In the genomic region with DNA sequence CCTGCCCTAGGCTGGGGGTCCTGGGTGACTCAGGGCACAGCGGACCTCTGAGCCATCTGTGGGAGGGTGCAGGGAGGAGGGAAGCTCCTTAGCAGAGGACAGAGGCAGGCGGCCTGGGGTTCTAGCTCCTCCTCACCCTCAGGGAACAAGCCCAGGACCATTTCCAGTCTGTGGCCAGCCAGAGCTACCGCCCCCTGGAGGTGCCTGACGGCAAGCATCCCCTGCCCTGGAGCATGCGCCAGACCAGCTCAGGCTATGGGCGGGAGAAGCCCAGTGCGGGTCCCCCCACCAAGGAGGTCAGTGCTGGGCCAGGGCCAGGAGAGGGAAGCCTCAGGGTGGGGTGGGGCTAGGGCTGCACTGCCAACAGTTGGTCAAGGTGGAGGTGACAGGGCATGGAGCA, we compare ENCODE assay signal across 9 cellular contexts. TPM values are rescaled to one million over a fixed set of nuclear protein-coding genes. Genes with fewer than 3 reads are reported as not detected.
DNase-seq lines count a peak whose midpoint lies in the region; ATAC-seq and TF ChIP-seq lines count a peak whose summit lies in the region.
"Had no signal": no experiment of that assay in that cellular context is flagged by ENCODE, and none has a peak within 500 bp of the region (broad histone marks: within the 10 kb centered on the region; RNA-seq: fewer than 3 reads in every experiment).

No MANE protein-coding gene starts in this region.

- H3K36me3 ChIP-seq in DND-41 (ENCODE audit: insufficient read depth, low read length), result no peaks in the 10 kb centered on the region
- H3K36me3 ChIP-seq in body of pancreas (replicated peaks in 1 of 2; ENCODE audit: insufficient read depth in 1 of 2, low read depth in 2 of 2), result no peaks in the 10 kb centered on the region
- H3K36me3 ChIP-seq in osteoblast (ENCODE audit: insufficient read depth, low read length), result no peaks in the 10 kb centered on the region

- ATAC-seq in DND-41 (ENCODE audit: insufficient read depth, low read depth) (peak; percentile 51; the same call in 2 of the 3 replicates), body of pancreas (peak; percentile 46), GM18517 (IDR thresholded peaks at IDR 0.05; ENCODE audit: unreplicated experiment) (no peak)

- H3K79me2 ChIP-seq in DND-41 (ENCODE audit: insufficient read depth, low read length), result no peaks in the 10 kb centered on the region
- no peaks in the 10 kb centered on the region for H3K79me2 ChIP-seq in osteoblast (ENCODE audit: insufficient read depth, low read length)

- H2AFZ ChIP-seq in DND-41 (ENCODE audit: low read depth, low read length) (no peak overlapping the region), osteoblast (ENCODE audit: low read length) (no peak overlapping the region)

- DNase-seq in DND-41, result peak; percentile 15
- peak; percentile 52 for DNase-seq in NB4 (ENCODE audit: low read depth)
- DNase-seq in body of pancreas, result peak in 2 of 4 donors; percentile 27 to 31
- peak; percentile 95 for DNase-seq in osteoblast (ENCODE audit: insufficient read length, low spot score, missing footprints)
- no peak for DNase-seq in NCI-H1092 (lab: John Stamatoyannopoulos, UW)
- no peak for DNase-seq in DMS114 treated with DMSO at 0.1 percent for 48 hours (lab: John Stamatoyannopoulos, UW; ENCODE audit: unreplicated experiment)
- DNase-seq in kidney tubule cell (ENCODE audit: low spot score), result no peak

- TF ChIP-seq POLR2A in NB4 (IDR thresholded peaks at IDR 0.05; ENCODE audit: extremely low read depth, insufficient read length) (no peak), body of pancreas (IDR thresholded peaks at IDR 0.05) (no peak)

- no peaks in the 10 kb centered on the region for H3K27me3 ChIP-seq in DND-41 (ENCODE audit: insufficient read depth, low read length, poor library complexity)
- H3K27me3 ChIP-seq in body of pancreas, result peaks cover 0 to 4% of the 10 kb centered on the region in 2 donors
- H3K27me3 ChIP-seq in osteoblast (ENCODE audit: insufficient read depth, low read length), result peaks cover 15% of the 10 kb centered on the region

- H3K9ac ChIP-seq in DND-41 (ENCODE audit: low read depth, low read length), result no peak overlapping the region

- 14% methylated on average over 7 of the region's 7 CpGs; no CpG with 5 or more reads in 1 of the 2 donors for WGBS in body of pancreas, 2 donors

- H3K4me1 ChIP-seq in DND-41 (ENCODE audit: insufficient read depth, low read length) (peaks cover 4% of the 10 kb centered on the region), body of pancreas (no peaks in the 10 kb centered on the region), osteoblast (ENCODE audit: insufficient read depth, low read length) (no peaks in the 10 kb centered on the region)

- H3K27ac ChIP-seq in DND-41 (ENCODE audit: low read length), result no peak overlapping the region
- no peak overlapping the region for H3K27ac ChIP-seq in body of pancreas
- H3K27ac ChIP-seq in osteoblast (ENCODE audit: low read depth, low read length), result no peak overlapping the region
- H3K27ac ChIP-seq: epithelial cell of prostate had no signal

- H3K9me3 ChIP-seq in DND-41 (ENCODE audit: insufficient read depth, low read length, severe bottlenecking), result no peaks in the 10 kb centered on the region
- H3K9me3 ChIP-seq in body of pancreas, result no peaks in the 10 kb centered on the region
- H3K9me3 ChIP-seq in osteoblast (ENCODE audit: low read depth, low read length), result no peaks in the 10 kb centered on the region

- H3K4me2 ChIP-seq in DND-41 (ENCODE audit: insufficient read depth, low read length) (no peak overlapping the region), osteoblast (ENCODE audit: insufficient read depth, low read length) (no peak overlapping the region)

- H4K20me1 ChIP-seq in DND-41 (ENCODE audit: insufficient read depth, low read length) (peaks cover 14% of the 10 kb centered on the region), osteoblast (ENCODE audit: insufficient read depth, low read length) (peaks cover 11% of the 10 kb centered on the region)

- intact Hi-C loops in body of pancreas (cut with DNase I), result no loop called here

- H3K4me3 ChIP-seq in DND-41 (ENCODE audit: low read depth in 1 of 2, low read length in 2 of 2), result no peak overlapping the region
- H3K4me3 ChIP-seq in NB4 (ENCODE audit: low read depth, low read length), result no peak overlapping the region
- no peak overlapping the region for H3K4me3 ChIP-seq in body of pancreas
- no peak overlapping the region for H3K4me3 ChIP-seq in osteoblast (ENCODE audit: insufficient read depth, low read length)

- TF ChIP-seq CTCF in DND-41 (IDR thresholded peaks at IDR 0.05; ENCODE audit: borderline replicate concordance, extremely low read depth, low read length, poor library complexity, severe bottlenecking) (peak; percentile 56), NB4 (IDR thresholded peaks at IDR 0.05; ENCODE audit: low read depth, low read length) (peak; percentile 85), body of pancreas (IDR thresholded peaks at IDR 0.05) (peak; percentile 19 to 33 (median 25)), osteoblast (IDR thresholded peaks at IDR 0.05; ENCODE audit: extremely low read depth, low read depth, low read length) (peak; percentile 54)

RNA-seq across cellular contexts. Expression of gene LRRC10B, which starts 26.0 kb away (rescaled TPM):
- total RNA-seq in body of pancreas (1 to 10 TPM; 1.6 to 2.9 TPM), osteoblast (under 0.01 TPM in 2 replicates)

RNA-seq across cellular contexts. Expression of gene SDHAF2, which starts 52.6 kb away (rescaled TPM):
- total RNA-seq in body of pancreas (10 to 100 TPM; 25.2 to 28.0 TPM), osteoblast (37.7 and 46.3 TPM in 2 replicates)

RNA-seq across cellular contexts. Expression of gene CPSF7, which starts 52.7 kb away (rescaled TPM):
- total RNA-seq in body of pancreas (10 to 100 TPM; 34.0 to 44.5 TPM), osteoblast (29.0 and 29.2 TPM in 2 replicates)

Comparison
In these comparisons a context has a peak if more than half of its experiments do, and no peak if none do; other contexts are left out.
1. DNase-seq: peak in DND-41 (single experiment), NB4 (single experiment) and osteoblast (single experiment); none in NCI-H1092 (single experiment), DMS114 treated with DMSO at 0.1 percent for 48 hours (single experiment) and kidney tubule cell (single experiment).
2. CTCF ChIP-seq: peak in every context shown above with its lines; median percentile 85 in NB4; 56 in DND-41; 54 in osteoblast; 25 in body of pancreas.